In genomic region chr7:106668853-106669539, GRCh38 we compare ENCODE assay signal across 20 cellular contexts.
"Had no signal": no experiment of that assay in that cellular context is flagged by ENCODE, and none has a peak within 500 bp of the region (broad histone marks: within the 10 kb centered on the region; RNA-seq: fewer than 3 reads in every experiment).

No MANE protein-coding gene starts in this region.

- ATAC-seq: activated CD8-positive, alpha-beta T cell treated with anti-CD3 and anti-CD28 coated beads, Interleukin-2, amount 10 ng/mL, durations not matched to agents 7 days and 5 days; body of pancreas; gastrocnemius medialis; WTC11 had no signal

- H3K4me3 Mint-ChIP-seq: activated CD4-positive, alpha-beta T cell treated with anti-CD3 and anti-CD28 coated beads, Interleukin-2, amount 10 ng/mL, durations not matched to agents 7 days and 5 days; activated CD8-positive, alpha-beta T cell treated with anti-CD3 and anti-CD28 coated beads, Interleukin-2, amount 10 ng/mL, durations not matched to agents 7 days and 5 days; activated naive CD4-positive, alpha-beta T cell treated with anti-CD3 and anti-CD28 coated beads for 36 hours; activated T-cell treated with anti-CD3 and anti-CD28 coated beads, Interleukin-2, amount 50 U/mL, for 24 hours; nephron progenitor cell; T-helper 2 cell treated with Interferon-gamma antibody and Interleukin-4, amounts not matched to agents 5 μg/mL and 100 μg/mL, for 36 hours; WTC11 had no signal

- H3K27ac ChIP-seq: body of pancreas, dorsolateral prefrontal cortex, gastrocnemius medialis, left ventricle myocardium inferior, sigmoid colon had no signal

- FAIRE-seq: colon, kidney, TTC549 had no signal

- H3K4me1 Mint-ChIP-seq: activated CD4-positive, alpha-beta T cell treated with anti-CD3 and anti-CD28 coated beads, Interleukin-2, amount 10 ng/mL, durations not matched to agents 7 days and 5 days; nephron progenitor cell; WTC11 had no signal

- H3K27me3 Mint-ChIP-seq: activated CD4-positive, alpha-beta T cell treated with anti-CD3 and anti-CD28 coated beads, Interleukin-2, amount 10 ng/mL, durations not matched to agents 7 days and 5 days; activated T-cell treated with anti-CD3 and anti-CD28 coated beads, Interleukin-2, amount 50 U/mL, for 24 hours had no signal

- DNase-seq: activated CD4-positive, alpha-beta T cell treated with anti-CD3 and anti-CD28 coated beads, Interleukin-2, amount 10 ng/mL, durations not matched to agents 7 days and 5 days; activated CD8-positive, alpha-beta T cell treated with anti-CD3 and anti-CD28 coated beads, Interleukin-2, amount 10 ng/mL, durations not matched to agents 7 days and 5 days; activated naive CD4-positive, alpha-beta T cell treated with anti-CD3 and anti-CD28 coated beads for 36 hours; activated T-cell treated with anti-CD3 and anti-CD28 coated beads, Interleukin-2, amount 50 U/mL, for 24 hours; body of pancreas; central memory CD4-positive, alpha-beta T cell; dorsolateral prefrontal cortex; erythroblast; gastrocnemius medialis; head of caudate nucleus; kidney; left ventricle myocardium inferior; nephron progenitor cell; nucleus accumbens; sigmoid colon; stimulated activated naive CD4-positive, alpha-beta T cell had no signal

- H3K4me3 ChIP-seq: body of pancreas, dorsolateral prefrontal cortex, gastrocnemius medialis, left ventricle myocardium inferior, sigmoid colon had no signal

- H3K27me3 ChIP-seq: body of pancreas, dorsolateral prefrontal cortex, gastrocnemius medialis, sigmoid colon had no signal

- H3K27ac Mint-ChIP-seq: activated CD4-positive, alpha-beta T cell treated with anti-CD3 and anti-CD28 coated beads, Interleukin-2, amount 10 ng/mL, durations not matched to agents 7 days and 5 days; activated CD8-positive, alpha-beta T cell treated with anti-CD3 and anti-CD28 coated beads, Interleukin-2, amount 10 ng/mL, durations not matched to agents 7 days and 5 days; activated naive CD4-positive, alpha-beta T cell treated with anti-CD3 and anti-CD28 coated beads for 36 hours; activated T-cell treated with anti-CD3 and anti-CD28 coated beads, Interleukin-2, amount 50 U/mL, for 24 hours; nephron progenitor cell; T-helper 2 cell treated with Interferon-gamma antibody and Interleukin-4, amounts not matched to agents 5 μg/mL and 100 μg/mL, for 36 hours; WTC11 had no signal

- H3K4me1 ChIP-seq: body of pancreas, gastrocnemius medialis, left ventricle myocardium inferior, sigmoid colon had no signal

- H3K9me3 ChIP-seq: body of pancreas, gastrocnemius medialis, sigmoid colon had no signal

- H3K36me3 ChIP-seq: gastrocnemius medialis, left ventricle myocardium inferior, sigmoid colon had no signal
